Comparison of ENCODE assay signal across 8 cellular contexts in the genomic region with DNA sequence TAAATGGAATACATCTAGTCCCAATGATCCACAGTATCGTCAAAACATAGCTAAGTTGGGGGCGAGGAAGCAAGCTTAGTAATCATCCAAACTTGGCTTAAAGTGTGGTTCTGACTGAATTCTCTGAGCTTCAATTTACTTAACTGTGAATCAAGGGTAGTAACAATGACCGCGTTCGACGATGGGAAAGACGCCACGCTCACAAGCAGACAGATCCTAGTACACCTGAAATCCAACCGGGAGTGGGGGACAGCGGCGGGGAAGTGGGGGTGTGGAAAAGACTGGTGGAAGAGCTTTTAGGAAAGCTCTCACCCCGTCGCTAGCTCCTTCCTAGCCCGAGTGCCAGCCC. TPM values are rescaled to one million over a fixed set of nuclear protein-coding genes. Genes with fewer than 3 reads are reported as not detected.
A peak's percentile ranks its signal among the peaks of the same experiment; 100 is the strongest.
DNase-seq lines count a peak whose midpoint lies in the region; ATAC-seq and TF ChIP-seq lines count a peak whose summit lies in the region.

No MANE protein-coding gene starts in this region.

- H3K4me3 ChIP-seq in CD4-positive, alpha-beta memory T cell (ENCODE audit: low read length in 2 of 2): peak overlapping the region; percentile 70 to 95
- peak overlapping the region; percentile 78 for H3K4me3 ChIP-seq in GM23338
- peak overlapping the region; percentile 93 for H3K4me3 ChIP-seq in skeletal muscle satellite cell (ENCODE audit: low read length)

- peaks cover 11% of the 10 kb centered on the region; the same call in 1 of the 2 replicates for H4K20me1 ChIP-seq in GM23338 (replicated peaks; ENCODE audit: insufficient read depth)

- H3K4me3 Mint-ChIP-seq in CD4-positive, alpha-beta memory T cell: peak overlapping the region; percentile 96 to 100 (median 100)
- H3K4me3 Mint-ChIP-seq in GM23338: peak overlapping the region; percentile 97
- peak overlapping the region; percentile 99 for H3K4me3 Mint-ChIP-seq in T-helper 17 cell

- CTCF ChIA-PET in CD4-positive, alpha-beta memory T cell (lab: Charles Lee; ENCODE audit: partially characterized antibody): interaction anchor here (1.0 kb wide), 1 partner anchor 171 kb away, joined by 3 read pairs; no protein-coding TSS in a partner anchor

- peaks cover 11 to 21% of the 10 kb centered on the region in 2 donors for H3K36me3 Mint-ChIP-seq in CD4-positive, alpha-beta memory T cell
- no peaks in the 10 kb centered on the region for H3K36me3 Mint-ChIP-seq in GM23338 (ENCODE audit: low read depth)
- peaks cover 5% of the 10 kb centered on the region for H3K36me3 Mint-ChIP-seq in T-helper 17 cell (ENCODE audit: low read depth)

- no peaks in the 10 kb centered on the region for H3K36me3 ChIP-seq in CD4-positive, alpha-beta memory T cell (ENCODE audit: insufficient read depth, low read length)
- H3K36me3 ChIP-seq in GM23338 (ENCODE audit: insufficient read depth) (no peaks in the 10 kb centered on the region), skeletal muscle satellite cell (ENCODE audit: insufficient read depth, low read length) (no peaks in the 10 kb centered on the region)

- H2AFZ ChIP-seq in GM23338: no peak overlapping the region

- DNase-seq in CD4-positive, alpha-beta memory T cell: peak in 1 of 5 donors; percentile 0
- DNase-seq in GM23338 (ENCODE audit: low spot score) (no peak), T-helper 17 cell (no peak), foreskin keratinocyte (no peak), D341Med (ENCODE audit: low spot score) (no peak)

- no peaks in the 10 kb centered on the region for H3K27me3 Mint-ChIP-seq in CD4-positive, alpha-beta memory T cell
- H3K27me3 Mint-ChIP-seq in GM23338 (ENCODE audit: insufficient read depth, low read depth, poor library complexity) (peaks cover 10% of the 10 kb centered on the region), T-helper 17 cell (no peaks in the 10 kb centered on the region)

- no peaks in the 10 kb centered on the region for H3K27me3 ChIP-seq in CD4-positive, alpha-beta memory T cell (ENCODE audit: insufficient read depth, low read length)
- no peaks in the 10 kb centered on the region for H3K27me3 ChIP-seq in GM23338 (ENCODE audit: insufficient read depth)
- H3K27me3 ChIP-seq in foreskin keratinocyte: no peaks in the 10 kb centered on the region
- no peaks in the 10 kb centered on the region for H3K27me3 ChIP-seq in skeletal muscle satellite cell (ENCODE audit: control insufficient read depth, insufficient read depth, low read length)

- peak overlapping the region; percentile 92 for H3K9ac ChIP-seq in skeletal muscle satellite cell (ENCODE audit: low read depth, low read length)

- no peaks in the 10 kb centered on the region for H3K9me3 Mint-ChIP-seq in CD4-positive, alpha-beta memory T cell
- no peaks in the 10 kb centered on the region for H3K9me3 Mint-ChIP-seq in GM23338

- H3K4me1 Mint-ChIP-seq in CD4-positive, alpha-beta memory T cell: peaks cover 38 to 57% (median 48%) of the 10 kb centered on the region in 4 donors
- H3K4me1 Mint-ChIP-seq in GM23338 (peaks cover 17% of the 10 kb centered on the region; the same call in 2 of the 3 replicates), T-helper 17 cell (peaks cover 22% of the 10 kb centered on the region)

- no peaks in the 10 kb centered on the region for H3K9me2 ChIP-seq in GM23338 (ENCODE audit: insufficient read depth)

- intact Hi-C loops in CD4-positive, alpha-beta memory T cell (cut with micrococcal nuclease): loop anchor here (1.0 to 10.0 kb wide), 4 partner anchors 70 to 1206 kb away; partner anchors contain the start of genes DCAF5, MED6 and SRSF5

- no peaks in the 10 kb centered on the region for H3F3A ChIP-seq in GM23338 (replicated peaks; ENCODE audit: low read depth)

- no peaks in the 10 kb centered on the region for H3K9me3 ChIP-seq in CD4-positive, alpha-beta memory T cell (ENCODE audit: control insufficient read depth in 1 of 2, low read length in 2 of 2)
- H3K9me3 ChIP-seq in T-helper 17 cell (ENCODE audit: control insufficient read depth, low read length, poor library complexity, severe bottlenecking) (no peaks in the 10 kb centered on the region), skeletal muscle satellite cell (replicated peaks; ENCODE audit: low read length) (no peaks in the 10 kb centered on the region)

- ATAC-seq in GM23338 (no peak; the same call in 2 of the 3 replicates), T-helper 17 cell (no peak), foreskin keratinocyte (peak; percentile 45), GM18517 (IDR thresholded peaks at IDR 0.05; ENCODE audit: unreplicated experiment) (no peak), HG03039 (IDR thresholded peaks at IDR 0.05; ENCODE audit: unreplicated experiment) (no peak)

- peaks cover 41% of the 10 kb centered on the region for H3K4me1 ChIP-seq in CD4-positive, alpha-beta memory T cell (ENCODE audit: insufficient read depth, low read length)
- H3K4me1 ChIP-seq in GM23338 (ENCODE audit: insufficient read depth) (no peaks in the 10 kb centered on the region), foreskin keratinocyte (peaks cover 4% of the 10 kb centered on the region), skeletal muscle satellite cell (ENCODE audit: control insufficient read depth, insufficient read depth, low read length) (peaks cover 13% of the 10 kb centered on the region)

- POLR2A ChIA-PET in CD4-positive, alpha-beta memory T cell (lab: Charles Lee; ENCODE audit: partially characterized antibody): interaction anchor here (0.7 to 2.1 kb wide), 8 partner anchors 13 to 1208 kb away, joined by 3 to 16 read pairs (median 5); partner anchors contain the start of genes DCAF5, ERH, MAP3K9 and SLC39A9

- peak overlapping the region; percentile 62 for H3K27ac ChIP-seq in CD4-positive, alpha-beta memory T cell (ENCODE audit: low read depth, low read length)
- H3K27ac ChIP-seq in GM23338 (ENCODE audit: low read depth) (peak overlapping the region; percentile 90), foreskin keratinocyte (peak overlapping the region; percentile 61)

- peak overlapping the region; percentile 84 to 98 (median 97) for H3K27ac Mint-ChIP-seq in CD4-positive, alpha-beta memory T cell
- peak overlapping the region; percentile 98 for H3K27ac Mint-ChIP-seq in GM23338
- H3K27ac Mint-ChIP-seq in T-helper 17 cell: peak overlapping the region; percentile 97

- TF ChIP-seq CTCF in GM23338 (conservative IDR thresholded peaks at IDR 0.05; ENCODE audit: low read depth in 2 of 2) (no peak), foreskin keratinocyte (conservative IDR thresholded peaks at IDR 0.05) (no peak)

- H3K4me2 ChIP-seq in GM23338 (peak overlapping the region; percentile 89), skeletal muscle satellite cell (ENCODE audit: low read length) (peak overlapping the region; percentile 84)

- peaks cover 53% of the 10 kb centered on the region for H3K79me2 ChIP-seq in GM23338 (replicated peaks; ENCODE audit: insufficient read depth)

TF ChIP-seq in GM23338, 12 proteins besides CTCF, POLR2A, EP300 and RAD21:
- TF ChIP-seq EZH2 (IDR thresholded peaks at IDR 0.05; ENCODE audit: low read depth, unreplicated experiment): no peak

RNA-seq across cellular contexts. Expression of gene COX16, which starts 0.4 kb away (rescaled TPM):
- 10 to 100 TPM; 24.5 to 26.2 TPM for total RNA-seq in CD4-positive, alpha-beta memory T cell
- polyA plus RNA-seq in CD4-positive, alpha-beta memory T cell: 10 to 100 TPM; 56.6 to 58.5 TPM
- 41.5 and 44.0 TPM in 2 replicates for total RNA-seq in GM23338 (2014; rRNA removed; shearing (Covaris generic))
- polyA plus RNA-seq in GM23338 (2016; fragmentation: Nextera tagmentation; extraction: Ambion mirVana) (238 and 247 TPM in 2 replicates), foreskin keratinocyte (58.1 and 60.0 TPM in 2 replicates)
- total RNA-seq in T-helper 17 cell (10 to 100 TPM; 23.3 to 23.7 TPM), foreskin keratinocyte (41.7 and 44.2 TPM in 2 replicates)
- total RNA-seq in skeletal muscle satellite cell (2012; rRNA removed): 51.5 and 59.2 TPM in 2 replicates

RNA-seq across cellular contexts. Expression of gene SYNJ2BP, which starts 57.8 kb away (rescaled TPM):
- 10 to 100 TPM; 17.0 to 19.8 TPM for total RNA-seq in CD4-positive, alpha-beta memory T cell
- 10 to 100 TPM; 13.4 to 19.2 TPM for polyA plus RNA-seq in CD4-positive, alpha-beta memory T cell
- 22.3 and 24.2 TPM in 2 replicates for total RNA-seq in GM23338 (2014; rRNA removed; shearing (Covaris generic))
- polyA plus RNA-seq in GM23338 (2016; fragmentation: Nextera tagmentation; extraction: Ambion mirVana) (36.4 and 48.2 TPM in 2 replicates), foreskin keratinocyte (7.8 and 8.6 TPM in 2 replicates)
- total RNA-seq in T-helper 17 cell (10 to 100 TPM; 11.5 to 13.3 TPM), foreskin keratinocyte (15.8 and 20.1 TPM in 2 replicates)
- total RNA-seq in skeletal muscle satellite cell (2012; rRNA removed): 14.2 and 16.0 TPM in 2 replicates
